29 cellular contexts compared by ENCODE assay signal in genomic region chr6:122308074-122308473, GRCh38.
"Had no signal": no experiment of that assay in that cellular context is flagged by ENCODE, and none has a peak within 500 bp of the region (broad histone marks: within the 10 kb centered on the region; RNA-seq: fewer than 3 reads in every experiment).

No MANE protein-coding gene starts in this region.

- ATAC-seq: stimulated activated effector memory CD8-positive, alpha-beta T cell treated with anti-CD3 and anti-CD28 coated beads, Interleukin-12 subunit alpha, Interleukin-12 subunit beta, amount 100 ng/mL, for 72 hours; stimulated activated memory B cell treated with anti-CD40 and anti-IgM and Interleukin-4, amounts not matched to agents 10 μg/mL and 1 μg/mL and 100 μg/mL, for 72 hours; stimulated activated naive B cell treated with anti-CD40 and anti-IgM and Interleukin-4, amounts not matched to agents 10 μg/mL and 1 μg/mL and 100 μg/mL, for 72 hours; stimulated activated naive CD8-positive, alpha-beta T cell treated with anti-CD3 and anti-CD28 coated beads, Interleukin-15, amount 100 ng/mL, for 72 hours; stimulated activated naive CD8-positive, alpha-beta T cell treated with anti-CD3 and anti-CD28 coated beads, Interleukin-15, Interleukin-2, amounts not matched to agents 100 U/mL and 50 U/mL, for 24 hours; upper lobe of right lung had no signal

- H3K27me3 ChIP-seq: stomach, suprapubic skin, testis, thyroid gland, tibial artery, tibial nerve, transverse colon, upper lobe of left lung, upper lobe of right lung, uterus, vagina had no signal

- H3K36me3 Mint-ChIP-seq: stimulated activated effector memory CD8-positive, alpha-beta T cell treated with anti-CD3 and anti-CD28 coated beads, Interleukin-12 subunit alpha, Interleukin-12 subunit beta, amount 100 ng/mL, for 72 hours; stimulated activated memory B cell treated with anti-CD40 and anti-IgM and Interleukin-4, amounts not matched to agents 10 μg/mL and 1 μg/mL and 100 μg/mL, for 72 hours; stimulated activated naive B cell treated with anti-CD40 and anti-IgM and Interleukin-4, amounts not matched to agents 10 μg/mL and 1 μg/mL and 100 μg/mL, for 72 hours; type B pancreatic cell had no signal

- DNase-seq: stimulated activated CD4-positive, alpha-beta T cell treated with anti-CD3 and anti-CD28 coated beads, Interleukin-2, amount 100 ng/mL, for 48 hours; stimulated activated CD4-positive, alpha-beta T cell treated with anti-CD3 and anti-CD28 coated beads, Interleukin-4, amount 100 ng/mL, for 1 hour; stimulated activated CD4-positive, alpha-beta T cell treated with anti-CD3 and anti-CD28 coated beads, Interleukin-4, amount 100 ng/mL, for 24 hours; stimulated activated CD4-positive, alpha-beta T cell treated with anti-CD3 and anti-CD28 coated beads, Interleukin-4, amount 100 ng/mL, for 4 hours; stimulated activated CD8-positive, alpha-beta memory T cell treated with anti-CD3 and anti-CD28 coated beads, Interleukin-4, amount 100 ng/mL, for 48 hours; stimulated activated naive B cell treated with anti-CD40 and anti-IgM and Interleukin-4, amounts not matched to agents 10 μg/mL and 1 μg/mL and 100 μg/mL, for 72 hours; stimulated activated naive CD4-positive, alpha-beta T cell; stimulated activated naive CD4-positive, alpha-beta T cell treated with Interleukin-2 at 50 U/mL for 16 hours; stimulated activated naive CD8-positive, alpha-beta T cell treated with anti-CD3 and anti-CD28 coated beads, Interleukin-15, amount 100 ng/mL, for 72 hours; stimulated activated naive CD8-positive, alpha-beta T cell treated with anti-CD3 and anti-CD28 coated beads, Interleukin-15, Interleukin-2, amounts not matched to agents 100 U/mL and 50 U/mL, for 24 hours; stomach; substantia nigra; testis; thyroid gland; tibial artery; transverse colon; trophoblast cell; upper lobe of left lung; upper lobe of right lung; uterus had no signal

- H3K4me1 Mint-ChIP-seq: stimulated activated effector memory CD8-positive, alpha-beta T cell treated with anti-CD3 and anti-CD28 coated beads, Interleukin-12 subunit alpha, Interleukin-12 subunit beta, amount 100 ng/mL, for 72 hours; stimulated activated memory B cell treated with anti-CD40 and anti-IgM and Interleukin-4, amounts not matched to agents 10 μg/mL and 1 μg/mL and 100 μg/mL, for 72 hours; stimulated activated naive B cell treated with anti-CD40 and anti-IgM and Interleukin-4, amounts not matched to agents 10 μg/mL and 1 μg/mL and 100 μg/mL, for 72 hours; stimulated activated naive CD8-positive, alpha-beta T cell treated with anti-CD3 and anti-CD28 coated beads, Interleukin-15, amount 100 ng/mL, for 72 hours had no signal

- H3K27ac ChIP-seq: stomach, suprapubic skin, testis, thoracic aorta, thyroid gland, tibial artery, tibial nerve, transverse colon, upper lobe of left lung, upper lobe of right lung, uterus, vagina had no signal

- H3K27ac Mint-ChIP-seq: stimulated activated effector memory CD8-positive, alpha-beta T cell treated with anti-CD3 and anti-CD28 coated beads, Interleukin-12 subunit alpha, Interleukin-12 subunit beta, amount 100 ng/mL, for 72 hours; stimulated activated memory B cell treated with anti-CD40 and anti-IgM and Interleukin-4, amounts not matched to agents 10 μg/mL and 1 μg/mL and 100 μg/mL, for 72 hours; stimulated activated naive B cell treated with anti-CD40 and anti-IgM and Interleukin-4, amounts not matched to agents 10 μg/mL and 1 μg/mL and 100 μg/mL, for 72 hours; stimulated activated naive CD8-positive, alpha-beta T cell treated with anti-CD3 and anti-CD28 coated beads, Interleukin-15, amount 100 ng/mL, for 72 hours; stimulated activated naive CD8-positive, alpha-beta T cell treated with anti-CD3 and anti-CD28 coated beads, Interleukin-15, Interleukin-2, amounts not matched to agents 100 ng/mL and 50 ng/mL, for 24 hours; type B pancreatic cell had no signal

- H3K4me1 ChIP-seq: stomach, suprapubic skin, testis, thyroid gland, tibial artery, tibial nerve, transverse colon, upper lobe of left lung, upper lobe of right lung, uterus, vagina had no signal

- H3K36me3 ChIP-seq: stomach, suprapubic skin, thoracic aorta, thyroid gland, tibial artery, tibial nerve, transverse colon, upper lobe of left lung, upper lobe of right lung, uterus, vagina had no signal

- H3K9me3 ChIP-seq: suprapubic skin, testis, thyroid gland, transverse colon, upper lobe of right lung, uterus had no signal

- H3K4me3 Mint-ChIP-seq: stimulated activated effector memory CD8-positive, alpha-beta T cell treated with anti-CD3 and anti-CD28 coated beads, Interleukin-12 subunit alpha, Interleukin-12 subunit beta, amount 100 ng/mL, for 72 hours; stimulated activated memory B cell treated with anti-CD40 and anti-IgM and Interleukin-4, amounts not matched to agents 10 μg/mL and 1 μg/mL and 100 μg/mL, for 72 hours; stimulated activated naive B cell treated with anti-CD40 and anti-IgM and Interleukin-4, amounts not matched to agents 10 μg/mL and 1 μg/mL and 100 μg/mL, for 72 hours; stimulated activated naive CD8-positive, alpha-beta T cell treated with anti-CD3 and anti-CD28 coated beads, Interleukin-15, amount 100 ng/mL, for 72 hours; stimulated activated naive CD8-positive, alpha-beta T cell treated with anti-CD3 and anti-CD28 coated beads, Interleukin-15, Interleukin-2, amounts not matched to agents 100 ng/mL and 50 ng/mL, for 24 hours; type B pancreatic cell had no signal

- FAIRE-seq: urothelium cell line had no signal

- H3K27me3 Mint-ChIP-seq: stimulated activated naive B cell treated with anti-CD40 and anti-IgM and Interleukin-4, amounts not matched to agents 10 μg/mL and 1 μg/mL and 100 μg/mL, for 72 hours; stimulated activated naive CD8-positive, alpha-beta T cell treated with anti-CD3 and anti-CD28 coated beads, Interleukin-15, amount 100 ng/mL, for 72 hours had no signal

- H3K4me3 ChIP-seq: stomach, suprapubic skin, testis, thoracic aorta, thyroid gland, tibial artery, tibial nerve, transverse colon, upper lobe of left lung, upper lobe of right lung, uterus, vagina had no signal
